In genomic region chr9:16718952-16719351, GRCh38 we compare ENCODE assay signal across 17 cellular contexts.
DNase-seq lines count a peak whose midpoint lies in the region; ATAC-seq and TF ChIP-seq lines count a peak whose summit lies in the region.
"Had no signal": no experiment of that assay in that cellular context is flagged by ENCODE, and none has a peak within 500 bp of the region (broad histone marks: within the 10 kb centered on the region; RNA-seq: fewer than 3 reads in every experiment).

No MANE protein-coding gene starts in this region.

- H3K4me1 Mint-ChIP-seq in activated CD4-positive, alpha-beta T cell treated with anti-CD3 and anti-CD28 coated beads, Interleukin-2, amount 10 ng/mL, durations not matched to agents 7 days and 5 days, result no peaks in the 10 kb centered on the region
- H3K4me1 Mint-ChIP-seq: CD4-positive, CD25-positive, alpha-beta regulatory T cell had no signal

- peaks cover 0 to 7% (median 0%) of the 10 kb centered on the region in 7 donors for H3K27me3 ChIP-seq in heart right ventricle
- no peaks in the 10 kb centered on the region for H3K27me3 ChIP-seq in mesenchymal stem cell (ENCODE audit: control insufficient read depth in 1 of 2, insufficient read depth in 1 of 2, low read length in 2 of 2)
- H3K27me3 ChIP-seq in vagina, result no peaks in the 10 kb centered on the region
- H3K27me3 ChIP-seq: Peyer's patch had no signal

- no peak overlapping the region for H4K91ac ChIP-seq in mesenchymal stem cell (ENCODE audit: low read length)

- intact Hi-C loops in left cardiac atrium (cut with DNase I) (no loop called here), heart right ventricle (cut with DNase I) (no loop called here), vagina (cut with DNase I) (loop anchor here (5.0 kb wide), 1 partner anchor 148 kb away; no protein-coding TSS in a partner anchor)

- WGBS in heart right ventricle, 2 donors, result 58 to 62% methylated on average over 3 of the region's 3 CpGs
- 98% methylated on average over 2 of the region's 3 CpGs for WGBS in mesenchymal stem cell

- no peak for TF ChIP-seq POLR2A in vagina (IDR thresholded peaks at IDR 0.05)

- H4K8ac ChIP-seq in mesenchymal stem cell (ENCODE audit: low read length), result no peak overlapping the region

- peak; percentile 31 to 34 for ATAC-seq in left cardiac atrium
- ATAC-seq in heart right ventricle, result no peak
- no peak for ATAC-seq in HG02981 (IDR thresholded peaks at IDR 0.05; ENCODE audit: unreplicated experiment)

- no peak overlapping the region for H2BK12ac ChIP-seq in mesenchymal stem cell (ENCODE audit: low read length in 2 of 2)

- H2BK120ac ChIP-seq in mesenchymal stem cell (ENCODE audit: low read depth, low read length), result no peak overlapping the region

- no peak overlapping the region for H2AK5ac ChIP-seq in mesenchymal stem cell (ENCODE audit: low read length, severe bottlenecking)

- peaks cover 0 to 10% (median 0%) of the 10 kb centered on the region in 9 donors for H3K4me1 ChIP-seq in heart right ventricle
- peaks cover 7% of the 10 kb centered on the region for H3K4me1 ChIP-seq in mesenchymal stem cell (ENCODE audit: control insufficient read depth, insufficient read depth, low read depth, low read length)
- H3K4me1 ChIP-seq in vagina, result peaks cover 34% of the 10 kb centered on the region
- H3K4me1 ChIP-seq: Peyer's patch had no signal

- CTCF ChIA-PET in activated CD4-positive, alpha-beta T cell treated with anti-CD3 and anti-CD28 coated beads, Interleukin-2, amount 10 ng/mL, durations not matched to agents 7 days and 5 days (lab: Charles Lee), result no interaction called here

- H3K4me3 Mint-ChIP-seq in activated CD4-positive, alpha-beta T cell treated with anti-CD3 and anti-CD28 coated beads, Interleukin-2, amount 10 ng/mL, durations not matched to agents 7 days and 5 days, result no peak overlapping the region
- H3K4me3 Mint-ChIP-seq: CD4-positive, CD25-positive, alpha-beta regulatory T cell had no signal

- H3K9me3 Mint-ChIP-seq in activated CD4-positive, alpha-beta T cell treated with anti-CD3 and anti-CD28 coated beads, Interleukin-2, amount 10 ng/mL, durations not matched to agents 7 days and 5 days, result no peaks in the 10 kb centered on the region

- no peak overlapping the region for H3K27ac Mint-ChIP-seq in activated CD4-positive, alpha-beta T cell treated with anti-CD3 and anti-CD28 coated beads, Interleukin-2, amount 10 ng/mL, durations not matched to agents 7 days and 5 days
- H3K27ac Mint-ChIP-seq: CD4-positive, CD25-positive, alpha-beta regulatory T cell had no signal

- H3K9me3 ChIP-seq in heart right ventricle (no peaks in the 10 kb centered on the region), mesenchymal stem cell (ENCODE audit: control insufficient read depth, low read length) (no peaks in the 10 kb centered on the region), vagina (no peaks in the 10 kb centered on the region)
- H3K9me3 ChIP-seq: Peyer's patch had no signal

- H2BK5ac ChIP-seq in mesenchymal stem cell (ENCODE audit: low read depth, low read length, poor library complexity, severe bottlenecking), result no peak overlapping the region

- H3K36me3 ChIP-seq in heart right ventricle (no peaks in the 10 kb centered on the region), mesenchymal stem cell (ENCODE audit: control insufficient read depth in 1 of 2, insufficient read depth in 2 of 2, low read depth in 1 of 2, low read length in 2 of 2) (peaks cover 0 to 15% of the 10 kb centered on the region in 2 experiments), vagina (no peaks in the 10 kb centered on the region)
- H3K36me3 ChIP-seq: Peyer's patch had no signal

- no peak for DNase-seq in left cardiac atrium
- no peak for DNase-seq in heart right ventricle
- DNase-seq in choroid plexus epithelial cell (ENCODE audit: low read depth), result peak; percentile 42
- no peak for DNase-seq in mesenchymal stem cell
- DNase-seq in vagina (ENCODE audit: extremely low spot score in 2 of 2), result no peak
- no peak for DNase-seq in activated CD4-positive, alpha-beta T cell treated with anti-CD3 and anti-CD28 coated beads, Interleukin-2, amount 10 ng/mL, durations not matched to agents 7 days and 5 days
- DNase-seq in NCI-H2196 treated with DMSO at 0.1 percent for 48 hours (lab: John Stamatoyannopoulos, UW; ENCODE audit: unreplicated experiment), result no peak
- DNase-seq: CD4-positive, CD25-positive, alpha-beta regulatory T cell; MM.1S; NCI-H1105 treated with DMSO at 0.1 percent for 48 hours; NCI-H187; NCI-H82; Peyer's patch; SHP77 had no signal

- no peak overlapping the region for H3K18ac ChIP-seq in mesenchymal stem cell (ENCODE audit: low read depth in 1 of 2, low read length in 2 of 2)

- peaks cover 15% of the 10 kb centered on the region for H3K79me1 ChIP-seq in mesenchymal stem cell (replicated peaks; ENCODE audit: low read length, poor library complexity, severe bottlenecking)

- H3K23ac ChIP-seq in mesenchymal stem cell (ENCODE audit: low read length in 2 of 2), result no peak overlapping the region

- no peak overlapping the region for H3K4ac ChIP-seq in mesenchymal stem cell (ENCODE audit: low read depth in 1 of 2, low read length in 2 of 2)

- H2AFZ ChIP-seq in mesenchymal stem cell (ENCODE audit: low read depth, low read length), result no peak overlapping the region

- H2BK15ac ChIP-seq in mesenchymal stem cell (ENCODE audit: low read depth, poor library complexity, severe bottlenecking), result no peak overlapping the region

- H3K27ac ChIP-seq in heart right ventricle, result no peak overlapping the region
- no peak overlapping the region for H3K27ac ChIP-seq in mesenchymal stem cell (ENCODE audit: low read length, poor library complexity, severe bottlenecking)
- peak overlapping the region; percentile 49 for H3K27ac ChIP-seq in vagina
- H3K27ac ChIP-seq: 22Rv1, KMS-11, Peyer's patch had no signal

- H3K9ac ChIP-seq in mesenchymal stem cell (ENCODE audit: low read length), result peak overlapping the region; percentile 96
- H3K9ac ChIP-seq: KMS-11 had no signal

- H3K27me3 Mint-ChIP-seq in activated CD4-positive, alpha-beta T cell treated with anti-CD3 and anti-CD28 coated beads, Interleukin-2, amount 10 ng/mL, durations not matched to agents 7 days and 5 days, result no peaks in the 10 kb centered on the region
- H3K27me3 Mint-ChIP-seq: CD4-positive, CD25-positive, alpha-beta regulatory T cell had no signal

- no peak for TF ChIP-seq CTCF in heart right ventricle (IDR thresholded peaks at IDR 0.05)
- no peak for TF ChIP-seq CTCF in choroid plexus epithelial cell (conservative IDR thresholded peaks at IDR 0.05; ENCODE audit: low read depth, low read length)
- TF ChIP-seq CTCF in vagina (IDR thresholded peaks at IDR 0.05), result no peak

- H3K4me3 ChIP-seq in heart right ventricle (no peak overlapping the region), choroid plexus epithelial cell (ENCODE audit: low read depth, low read length) (no peak overlapping the region), mesenchymal stem cell (ENCODE audit: insufficient read depth in 1 of 2, low read depth in 1 of 2, low read length in 2 of 2) (peak overlapping the region in 1 of 2 experiments; percentile 26), vagina (no peak overlapping the region)
- H3K4me3 ChIP-seq: Peyer's patch had no signal

- H3K36me3 Mint-ChIP-seq in activated CD4-positive, alpha-beta T cell treated with anti-CD3 and anti-CD28 coated beads, Interleukin-2, amount 10 ng/mL, durations not matched to agents 7 days and 5 days (ENCODE audit: low read depth), result no peaks in the 10 kb centered on the region
- H3K36me3 Mint-ChIP-seq: CD4-positive, CD25-positive, alpha-beta regulatory T cell had no signal

- POLR2A ChIA-PET in activated CD4-positive, alpha-beta T cell treated with anti-CD3 and anti-CD28 coated beads, Interleukin-2, amount 10 ng/mL, durations not matched to agents 7 days and 5 days (lab: Charles Lee), result no interaction called here

- H3K14ac ChIP-seq in mesenchymal stem cell (ENCODE audit: low read length in 2 of 2), result no peak overlapping the region

- no peak overlapping the region for H3K4me2 ChIP-seq in mesenchymal stem cell (ENCODE audit: low read length, poor library complexity, severe bottlenecking)
- H3K4me2 ChIP-seq: KMS-11 had no signal

Comparison
In these comparisons a context has a peak if more than half of its experiments do, and no peak if none do; other contexts are left out.
1. ATAC-seq: peak in left cardiac atrium (2 of 2); none in heart right ventricle (0 of 8) and HG02981 (single experiment).